8 cellular contexts compared by ENCODE assay signal in the genomic region with DNA sequence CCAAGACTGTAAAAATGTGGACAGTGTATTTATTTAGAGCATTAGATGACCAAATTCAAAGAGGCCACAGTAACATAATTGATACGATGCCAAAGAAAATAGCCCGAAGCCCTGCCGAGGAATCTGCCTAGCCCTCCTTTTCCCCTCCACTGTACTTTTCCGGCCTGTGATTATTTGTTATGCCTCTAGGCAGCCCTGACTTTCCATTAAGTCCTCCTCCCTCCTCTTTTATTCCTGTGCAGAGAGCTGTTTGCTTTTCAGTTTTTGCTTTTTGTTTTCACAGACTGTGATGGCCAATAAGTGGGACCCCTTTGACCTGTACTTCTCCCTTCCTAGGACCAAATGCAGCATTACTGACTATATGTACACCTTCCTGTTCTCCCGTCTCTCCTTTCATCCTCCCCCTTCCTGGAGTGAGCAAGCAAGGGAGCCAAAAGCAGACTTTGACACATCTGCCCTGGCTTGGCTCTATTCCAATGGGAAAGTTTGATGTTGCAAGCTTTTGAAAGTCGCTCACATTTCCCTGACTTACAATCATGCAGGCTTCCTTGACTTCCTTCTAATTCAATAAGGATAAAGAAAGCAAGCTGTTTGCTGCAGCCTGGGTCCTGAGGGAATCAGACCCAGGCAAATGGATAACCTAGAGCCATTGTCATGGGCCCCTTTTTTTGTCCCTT.
DNase-seq lines count a peak whose midpoint lies in the region; TF ChIP-seq lines count a peak whose summit lies in the region.

No MANE protein-coding gene starts in this region.

- H3K4me3 ChIP-seq in hepatocyte (no peak overlapping the region), suprapubic skin (no peak overlapping the region)

- peak overlapping the region; percentile 64 for H3K4me2 ChIP-seq in hepatocyte

- H3K36me3 ChIP-seq in hepatocyte (replicated peaks; ENCODE audit: insufficient read depth, low read depth) (no peaks in the 10 kb centered on the region), suprapubic skin (no peaks in the 10 kb centered on the region)

- WGBS in hepatocyte (ENCODE audit: low lambda C conversion rate, missing lambda C conversion rate), result 28% methylated on average over 6 of the region's 6 CpGs
- WGBS in suprapubic skin, result 15% methylated on average over 6 of the region's 6 CpGs

- H2AFZ ChIP-seq in hepatocyte, result no peak overlapping the region

- H3K79me2 ChIP-seq in hepatocyte, result no peaks in the 10 kb centered on the region

- TF ChIP-seq EP300 in suprapubic skin (IDR thresholded peaks at IDR 0.05), result no peak

- H3K9me3 ChIP-seq in hepatocyte (ENCODE audit: low read depth), result no peaks in the 10 kb centered on the region
- H3K9me3 ChIP-seq in suprapubic skin, result no peaks in the 10 kb centered on the region

- TF ChIP-seq POLR2A in suprapubic skin (IDR thresholded peaks at IDR 0.05), result no peak

- H3K27ac ChIP-seq in hepatocyte, result peak overlapping the region; percentile 68
- peak overlapping the region; percentile 27 for H3K27ac ChIP-seq in suprapubic skin

- peak; percentile 90 for DNase-seq in HT1080 (ENCODE audit: low read depth)
- DNase-seq in SW 1271 (lab: John Stamatoyannopoulos, UW), result peak; percentile 8 to 81
- peak; percentile 85 for DNase-seq in hepatocyte (ENCODE audit: low spot score)
- DNase-seq in suprapubic skin (ENCODE audit: low spot score in 2 of 2), result peak in 1 of 2 donors; percentile 78
- no peak for DNase-seq in activated CD4-positive, alpha-beta T cell treated with anti-CD3 and anti-CD28 coated beads for 4 hours
- no peak for DNase-seq in D341Med (ENCODE audit: low spot score)
- DNase-seq in SKM-1 (lab: John Stamatoyannopoulos, UW; ENCODE audit: unreplicated experiment), result no peak
- no peak for DNase-seq in activated CD4-positive, alpha-beta T cell treated with anti-CD3 and anti-CD28 coated beads, Interleukin-2, amount 50 U/mL, for 1 hour

- H4K20me1 ChIP-seq in hepatocyte (ENCODE audit: insufficient read depth, poor library complexity, severe bottlenecking), result no peaks in the 10 kb centered on the region

- H3K4me1 ChIP-seq in hepatocyte (ENCODE audit: insufficient read depth) (peaks cover 24% of the 10 kb centered on the region), suprapubic skin (peaks cover 34% of the 10 kb centered on the region)

- TF ChIP-seq CTCF in hepatocyte (IDR thresholded peaks at IDR 0.05; ENCODE audit: poor library complexity) (no peak), suprapubic skin (IDR thresholded peaks at IDR 0.05) (no peak)

- H3K9me2 ChIP-seq in hepatocyte (replicated peaks; ENCODE audit: insufficient read depth), result no peaks in the 10 kb centered on the region

- no peaks in the 10 kb centered on the region for H3K27me3 ChIP-seq in hepatocyte
- no peaks in the 10 kb centered on the region for H3K27me3 ChIP-seq in suprapubic skin

Comparison
In these comparisons a context has a peak if more than half of its experiments do, and no peak if none do; other contexts are left out.
1. DNase-seq: peak in HT1080 (single experiment), SW 1271 (2 of 2) and hepatocyte (single experiment); none in activated CD4-positive, alpha-beta T cell treated with anti-CD3 and anti-CD28 coated beads for 4 hours (0 of 2), D341Med (single experiment), SKM-1 (single experiment) and activated CD4-positive, alpha-beta T cell treated with anti-CD3 and anti-CD28 coated beads, Interleukin-2, amount 50 U/mL, for 1 hour (single experiment).